In the genomic region with DNA sequence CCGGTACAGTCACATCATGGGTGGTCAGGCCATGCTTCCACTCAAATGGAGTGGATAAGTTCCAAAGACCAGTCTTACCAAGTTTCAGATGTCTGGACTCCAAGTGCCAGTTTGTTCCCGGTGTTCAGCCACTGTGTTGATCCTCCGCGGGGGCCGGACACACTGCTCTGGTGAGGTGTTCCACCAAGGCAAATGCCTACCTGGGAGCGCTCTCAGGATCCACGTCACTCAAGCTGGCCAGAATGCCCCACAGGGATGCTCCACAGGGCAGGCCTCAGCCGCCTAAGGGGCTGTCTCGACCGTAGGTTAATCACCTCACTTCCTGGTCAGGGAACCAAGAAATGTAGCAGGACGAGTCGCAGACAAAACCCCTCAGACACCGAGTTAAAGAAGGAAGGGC, we compare ENCODE assay signal across 6 cellular contexts.
"Had no signal": no experiment of that assay in that cellular context is flagged by ENCODE, and none has a peak within 500 bp of the region (broad histone marks: within the 10 kb centered on the region; RNA-seq: fewer than 3 reads in every experiment).

No MANE protein-coding gene starts in this region.

- H3K27ac Mint-ChIP-seq: IgD-negative memory B cell had no signal

- H3K27ac ChIP-seq: HL-60 had no signal

- H3K36me3 Mint-ChIP-seq: IgD-negative memory B cell had no signal

- ATAC-seq: HepG2, K562 had no signal

- DNase-seq: IMR-90, KBM-7 had no signal

- H3K4me3 ChIP-seq: K562 had no signal

- H3K4me1 Mint-ChIP-seq: IgD-negative memory B cell had no signal

- H3K27me3 Mint-ChIP-seq: IgD-negative memory B cell had no signal

- H3K4me3 Mint-ChIP-seq: IgD-negative memory B cell had no signal
